Comparison of ENCODE assay signal across 1 cellular context in genomic region chr5:131786900-131787692, GRCh38.
TF ChIP-seq lines count a peak whose summit lies in the region.

No MANE protein-coding gene starts in this region.

TF ChIP-seq in K562, 482 proteins besides CTCF, POLR2A, EP300 and RAD21 (continued from another document):
- TF ChIP-seq ZBTB34 (CRISPR knock-in tag; IDR thresholded peaks at IDR 0.05) (no peak), ZNF431 (CRISPR knock-in tag; IDR thresholded peaks at IDR 0.05) (no peak), PYGO2 (tag; IDR thresholded peaks at IDR 0.05) (no peak), ZNF830 (CRISPR knock-in tag; IDR thresholded peaks at IDR 0.05) (no peak), HMBOX1 (IDR thresholded peaks at IDR 0.05) (peak; percentile 49; the same call in 1 of the 2 replicates), ZNF57 (CRISPR knock-in tag; IDR thresholded peaks at IDR 0.05) (no peak), STAT5B (CRISPR knock-in tag; IDR thresholded peaks at IDR 0.05) (no peak), ZNF512 (tag; IDR thresholded peaks at IDR 0.05) (no peak), ATF3 (IDR thresholded peaks at IDR 0.05) (no peak), ATF3 (CRISPR knock-in tag; conservative IDR thresholded peaks at IDR 0.05) (no peak), C11orf30 (IDR thresholded peaks at IDR 0.05; ENCODE audit: low read depth) (0 out of 2 replicates have a peak, but pooled peaks have one; percentile 7), SUPT5H (IDR thresholded peaks at IDR 0.05) (no peak)
